1 cellular context compared by ENCODE assay signal in genomic region chr16:31875112-31875803, GRCh38.
TF ChIP-seq lines count a peak whose summit lies in the region.

No MANE protein-coding gene starts in this region.

TF ChIP-seq in GM23338, 12 proteins besides CTCF, POLR2A, EP300 and RAD21 (continued from another document):
- TF ChIP-seq ZNF462 (CRISPR knock-in tag; IDR thresholded peaks at IDR 0.05) = no peak
- no peak for TF ChIP-seq STAT1 (IDR thresholded peaks at IDR 0.05; ENCODE audit: unreplicated experiment)
- TF ChIP-seq CREB1 (CRISPR knock-in tag; IDR thresholded peaks at IDR 0.05; ENCODE audit: low read depth) = no peak
- TF ChIP-seq ETS1 (IDR thresholded peaks at IDR 0.05) = no peak
- no peak for TF ChIP-seq EZH2phosphoT487 (IDR thresholded peaks at IDR 0.05; ENCODE audit: unreplicated experiment)
- no peak for TF ChIP-seq NANOG (IDR thresholded peaks at IDR 0.05; ENCODE audit: borderline replicate concordance)
- no peak for TF ChIP-seq JUNB (IDR thresholded peaks at IDR 0.05; ENCODE audit: unreplicated experiment)
- TF ChIP-seq REST (IDR thresholded peaks at IDR 0.05; ENCODE audit: unreplicated experiment) = no peak
- no peak for TF ChIP-seq ZNF114 (CRISPR knock-in tag; IDR thresholded peaks at IDR 0.05)
- TF ChIP-seq EZH2 (IDR thresholded peaks at IDR 0.05; ENCODE audit: low read depth, unreplicated experiment) = no peak
